In genomic region chr6:149815788-149816187, GRCh38 we compare ENCODE assay signal across 1 cellular context.
A peak's percentile ranks its signal among the peaks of the same experiment; 100 is the strongest.
TF ChIP-seq lines count a peak whose summit lies in the region.

No MANE protein-coding gene starts in this region.

TF ChIP-seq in GM12878, 131 proteins besides CTCF, POLR2A, EP300 and RAD21:
- TF ChIP-seq CHD4 (IDR thresholded peaks at IDR 0.05), result no peak
- TF ChIP-seq BMI1 (IDR thresholded peaks at IDR 0.05; ENCODE audit: borderline replicate concordance), result no peak
- no peak for TF ChIP-seq ZNF592 (IDR thresholded peaks at IDR 0.05)
- TF ChIP-seq SUZ12 (IDR thresholded peaks at IDR 0.05; ENCODE audit: unreplicated experiment), result no peak
- no peak for TF ChIP-seq SMAD1 (IDR thresholded peaks at IDR 0.05; ENCODE audit: low read depth, partially characterized antibody)
- no peak for TF ChIP-seq ZBTB11 (CRISPR knock-in tag; IDR thresholded peaks at IDR 0.05)
- peak; percentile 54; the same call in 1 of the 2 replicates for TF ChIP-seq SPI1 (IDR thresholded peaks at IDR 0.05; ENCODE audit: borderline replicate concordance, insufficient read depth, low read depth, low read length)
